ENCODE assay signal across 9 cellular contexts in the genomic region with DNA sequence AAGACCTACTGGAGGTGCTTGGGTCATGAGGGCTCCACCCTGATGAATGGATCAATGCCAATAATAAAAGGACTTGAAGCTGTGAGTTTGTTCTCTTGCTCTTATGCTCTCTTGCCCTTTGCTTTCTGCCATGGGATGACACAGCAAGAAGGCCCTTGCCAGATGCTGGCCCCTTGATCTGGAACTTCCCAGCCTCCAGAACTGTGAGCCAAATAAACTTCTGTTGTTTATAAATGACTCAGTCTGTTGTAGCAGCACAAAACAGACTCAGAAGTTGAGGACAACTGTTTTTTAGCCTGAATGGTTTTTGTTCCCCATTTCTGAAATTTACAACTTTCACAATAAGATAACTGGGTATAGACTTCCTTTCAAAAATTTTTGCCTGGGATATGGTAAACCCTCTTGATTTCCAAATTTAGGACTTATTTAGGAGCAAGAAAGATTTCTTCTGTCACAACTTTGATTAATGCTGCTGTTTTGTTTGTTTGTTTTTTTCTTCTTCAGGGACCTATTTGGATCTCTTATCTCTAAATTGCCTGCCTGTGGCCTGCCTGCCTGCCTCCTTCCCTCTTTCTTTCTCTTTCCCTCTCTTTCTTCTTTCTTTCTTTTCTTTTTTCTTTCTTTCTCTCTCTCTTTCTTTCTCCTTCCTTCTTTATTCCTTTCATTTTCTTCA. TPM values are rescaled to one million over a fixed set of nuclear protein-coding genes. Genes with fewer than 3 reads are reported as not detected.
DNase-seq lines count a peak whose midpoint lies in the region; ATAC-seq and TF ChIP-seq lines count a peak whose summit lies in the region.
"Had no signal": no experiment of that assay in that cellular context is flagged by ENCODE, and none has a peak within 500 bp of the region (broad histone marks: within the 10 kb centered on the region; RNA-seq: fewer than 3 reads in every experiment).

No MANE protein-coding gene starts in this region.

- intact Hi-C loops in activated CD4-positive, alpha-beta T cell treated with anti-CD3 and anti-CD28 coated beads, Interleukin-2, amount 10 ng/mL, durations not matched to agents 24 days and 14 days (cut with micrococcal nuclease) = no loop called here

- no peak overlapping the region for H3K14ac ChIP-seq in neuronal stem cell (ENCODE audit: low read length)

- H2BK5ac ChIP-seq in neuronal stem cell (ENCODE audit: low read length) = no peak overlapping the region

- H3K4me1 ChIP-seq in thoracic aorta (ENCODE audit: control insufficient read depth in 1 of 2, low read depth in 2 of 2) (peaks cover 0 to 13% of the 10 kb centered on the region in 2 donors), neuronal stem cell (ENCODE audit: control insufficient read depth in 2 of 2, insufficient read depth in 1 of 2, low read depth in 1 of 2, low read length in 2 of 2) (no peaks in the 10 kb centered on the region)
- H3K4me1 ChIP-seq: BLaER1 had no signal

- no peak for DNase-seq in activated CD4-positive, alpha-beta T cell treated with anti-CD3 and anti-CD28 coated beads, Interleukin-2, amount 10 ng/mL, durations not matched to agents 24 days and 14 days
- DNase-seq in activated CD4-positive, alpha-beta T cell treated with anti-CD3 and anti-CD28 coated beads for 48 hours = no peak
- DNase-seq in dedifferentiated amniotic fluid mesenchymal stem cell (ENCODE audit: extremely low spot score) (peak; percentile 40), thoracic aorta (ENCODE audit: low spot score) (no peak), NCI-H748 (lab: John Stamatoyannopoulos, UW; ENCODE audit: unreplicated experiment) (no peak), neuronal stem cell (ENCODE audit: low spot score) (no peak), NCI-H1105 treated with DMSO at 0.1 percent for 48 hours (lab: John Stamatoyannopoulos, UW) (no peak)

- H2BK12ac ChIP-seq in neuronal stem cell (ENCODE audit: low read length) = no peak overlapping the region

- H3K4me3 Mint-ChIP-seq in activated CD4-positive, alpha-beta T cell treated with anti-CD3 and anti-CD28 coated beads, Interleukin-2, amount 10 ng/mL, durations not matched to agents 24 days and 14 days = no peak overlapping the region

- peaks cover 7% of the 10 kb centered on the region for H3K9me3 Mint-ChIP-seq in activated CD4-positive, alpha-beta T cell treated with anti-CD3 and anti-CD28 coated beads, Interleukin-2, amount 10 ng/mL, durations not matched to agents 24 days and 14 days

- H3K4me2 ChIP-seq in neuronal stem cell (ENCODE audit: insufficient read depth, low read length, poor library complexity, severe bottlenecking) = no peak overlapping the region
- H3K4me2 ChIP-seq: BLaER1 had no signal

- H3K23ac ChIP-seq in neuronal stem cell (ENCODE audit: low read depth, low read length, poor library complexity) = no peak overlapping the region

- H3K4ac ChIP-seq in neuronal stem cell (ENCODE audit: low read length) = no peak overlapping the region

- no peak overlapping the region for H2AK5ac ChIP-seq in neuronal stem cell (ENCODE audit: low read depth, low read length)

- peaks cover 17% of the 10 kb centered on the region for H3K4me1 Mint-ChIP-seq in activated CD4-positive, alpha-beta T cell treated with anti-CD3 and anti-CD28 coated beads, Interleukin-2, amount 10 ng/mL, durations not matched to agents 24 days and 14 days

- H3K79me1 ChIP-seq in neuronal stem cell (ENCODE audit: low read depth, low read length) = no peaks in the 10 kb centered on the region

- H3K9ac ChIP-seq in neuronal stem cell (ENCODE audit: low read depth, low read length, poor library complexity) = no peak overlapping the region
- H3K9ac ChIP-seq: BLaER1 had no signal

- H4K8ac ChIP-seq in neuronal stem cell (ENCODE audit: low read depth, low read length) = no peak overlapping the region

- no peak overlapping the region for H4K91ac ChIP-seq in neuronal stem cell (ENCODE audit: low read depth, low read length, poor library complexity)

- no peak overlapping the region for H3K18ac ChIP-seq in neuronal stem cell (ENCODE audit: low read length)

- H3K4me3 ChIP-seq in thoracic aorta (no peak overlapping the region), neuronal stem cell (ENCODE audit: low read length in 2 of 2) (no peak overlapping the region)
- H3K4me3 ChIP-seq: BLaER1 had no signal

- ATAC-seq in HG03280 (IDR thresholded peaks at IDR 0.05; ENCODE audit: unreplicated experiment) = peak; percentile 81
- no peak for ATAC-seq in thoracic aorta (ENCODE audit: insufficient number of reproducible peaks, low FRiP score, low read depth)

- H2AFZ ChIP-seq in neuronal stem cell (ENCODE audit: low read length) = no peak overlapping the region

- no peaks in the 10 kb centered on the region for H3K27me3 ChIP-seq in thoracic aorta (replicated peaks; ENCODE audit: insufficient read depth)
- no peaks in the 10 kb centered on the region for H3K27me3 ChIP-seq in neuronal stem cell (ENCODE audit: control insufficient read depth in 3 of 3, insufficient read depth in 3 of 3, low read depth in 1 of 3, low read length in 3 of 3)
- H3K27me3 ChIP-seq: BLaER1 had no signal

- H3K9me3 ChIP-seq in thoracic aorta (no peaks in the 10 kb centered on the region), neuronal stem cell (replicated peaks in 1 of 2; ENCODE audit: control insufficient read depth in 2 of 2, insufficient read depth in 1 of 2, low read depth in 1 of 2, low read length in 2 of 2) (no peaks in the 10 kb centered on the region)

- peaks cover 1% of the 10 kb centered on the region for H3K36me3 ChIP-seq in thoracic aorta
- no peaks in the 10 kb centered on the region for H3K36me3 ChIP-seq in neuronal stem cell (replicated peaks in 1 of 2; ENCODE audit: control insufficient read depth in 2 of 2, insufficient read depth in 2 of 2, low read length in 2 of 2)
- H3K36me3 ChIP-seq: BLaER1 had no signal

- H3K36me3 Mint-ChIP-seq in activated CD4-positive, alpha-beta T cell treated with anti-CD3 and anti-CD28 coated beads, Interleukin-2, amount 10 ng/mL, durations not matched to agents 24 days and 14 days (ENCODE audit: low read depth) = peaks cover 23% of the 10 kb centered on the region

- no peak overlapping the region for H2BK120ac ChIP-seq in neuronal stem cell (ENCODE audit: low read depth, low read length)

- peak overlapping the region; percentile 8 to 34 for H3K27ac ChIP-seq in thoracic aorta
- no peak overlapping the region for H3K27ac ChIP-seq in neuronal stem cell (replicated peaks; ENCODE audit: low read length)
- H3K27ac ChIP-seq: BLaER1 had no signal

- H2BK15ac ChIP-seq in neuronal stem cell (ENCODE audit: low read length) = no peak overlapping the region

- peak overlapping the region; percentile 80 for H3K27ac Mint-ChIP-seq in activated CD4-positive, alpha-beta T cell treated with anti-CD3 and anti-CD28 coated beads, Interleukin-2, amount 10 ng/mL, durations not matched to agents 24 days and 14 days

- peaks cover 5% of the 10 kb centered on the region for H3K27me3 Mint-ChIP-seq in activated CD4-positive, alpha-beta T cell treated with anti-CD3 and anti-CD28 coated beads, Interleukin-2, amount 10 ng/mL, durations not matched to agents 24 days and 14 days

- no peak for TF ChIP-seq CTCF in thoracic aorta (IDR thresholded peaks at IDR 0.05)

RNA-seq across cellular contexts. Expression of a gene that starts 12.1 kb away (rescaled TPM):
- total RNA-seq in activated CD4-positive, alpha-beta T cell treated with anti-CD3 and anti-CD28 coated beads, Interleukin-2, amount 10 ng/mL, durations not matched to agents 24 days and 14 days = 13.0 and 17.0 TPM in 2 replicates
- 10 to 100 TPM; 32.1 to 63.6 TPM for total RNA-seq in thoracic aorta
- 0.52 TPM for polyA plus RNA-seq in neuronal stem cell (2013, experiment 1 of 2)
- polyA plus RNA-seq in neuronal stem cell (2013, experiment 2 of 2) = 0.58 TPM
